Comparison of ENCODE assay signal across 2 cellular contexts in the genomic region with DNA sequence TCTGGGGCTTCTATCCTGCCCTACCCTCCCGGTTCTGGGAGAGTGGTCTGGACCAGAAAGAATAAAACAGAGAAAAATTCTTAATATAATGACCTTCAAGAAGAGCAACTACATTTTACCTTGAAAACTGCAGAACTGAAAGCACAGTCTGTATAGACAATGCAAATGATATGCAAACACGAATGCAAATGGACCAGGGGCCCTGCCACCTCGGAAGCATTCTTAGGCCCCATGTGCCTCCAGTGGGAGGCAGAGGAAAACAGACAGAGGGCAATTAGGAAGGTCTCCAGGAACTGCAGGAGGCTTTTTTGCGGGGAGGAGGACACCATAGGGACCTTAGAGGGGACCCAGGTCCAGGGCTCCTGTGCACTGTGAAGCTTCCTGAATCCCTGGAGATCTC.
TF ChIP-seq lines count a peak whose summit lies in the region.

No MANE protein-coding gene starts in this region.

TF ChIP-seq in GM23338, 12 proteins besides CTCF, POLR2A, EP300 and RAD21:
- TF ChIP-seq POLR2AphosphoS5 (IDR thresholded peaks at IDR 0.05; ENCODE audit: low read depth): no peak

TF ChIP-seq in H1, 55 proteins besides CTCF, POLR2A, EP300 and RAD21:
- TF ChIP-seq TAF1 (IDR thresholded peaks at IDR 0.05; ENCODE audit: low read depth, low read length): no peak
- no peak for TF ChIP-seq RXRA (IDR thresholded peaks at IDR 0.05; ENCODE audit: insufficient read depth, low read depth, low read length)
- TF ChIP-seq GTF2F1 (IDR thresholded peaks at IDR 0.05; ENCODE audit: borderline replicate concordance, low read depth, low read length): no peak
- no peak for TF ChIP-seq EZH2 (IDR thresholded peaks at IDR 0.05; ENCODE audit: low read depth, low read length, severe bottlenecking)
- no peak for TF ChIP-seq BACH1 (IDR thresholded peaks at IDR 0.05; ENCODE audit: low read length)
- TF ChIP-seq SP4 (IDR thresholded peaks at IDR 0.05; ENCODE audit: low read length): no peak
- TF ChIP-seq MAFK (IDR thresholded peaks at IDR 0.05; ENCODE audit: low read depth, low read length): no peak
- no peak for TF ChIP-seq TEAD4 (IDR thresholded peaks at IDR 0.05; ENCODE audit: low read depth, low read length)
- no peak for TF ChIP-seq ATF2 (IDR thresholded peaks at IDR 0.05; ENCODE audit: low read length)
- no peak for TF ChIP-seq CBX8 (IDR thresholded peaks at IDR 0.05; ENCODE audit: borderline replicate concordance, low read depth, low read length)
- no peak for TF ChIP-seq SIX5 (IDR thresholded peaks at IDR 0.05; ENCODE audit: low read depth, low read length)
- TF ChIP-seq SIRT6 (IDR thresholded peaks at IDR 0.05; ENCODE audit: low read length): no peak
- TF ChIP-seq BCL11A (IDR thresholded peaks at IDR 0.05; ENCODE audit: low read depth in 2 of 2, low read length in 2 of 2): no peak
- TF ChIP-seq NANOG (IDR thresholded peaks at IDR 0.05; ENCODE audit: insufficient read depth, low read depth, low read length, poor library complexity, severe bottlenecking): no peak
- no peak for TF ChIP-seq BRCA1 (IDR thresholded peaks at IDR 0.05; ENCODE audit: low read depth, low read length)
- TF ChIP-seq, protein P1, sequence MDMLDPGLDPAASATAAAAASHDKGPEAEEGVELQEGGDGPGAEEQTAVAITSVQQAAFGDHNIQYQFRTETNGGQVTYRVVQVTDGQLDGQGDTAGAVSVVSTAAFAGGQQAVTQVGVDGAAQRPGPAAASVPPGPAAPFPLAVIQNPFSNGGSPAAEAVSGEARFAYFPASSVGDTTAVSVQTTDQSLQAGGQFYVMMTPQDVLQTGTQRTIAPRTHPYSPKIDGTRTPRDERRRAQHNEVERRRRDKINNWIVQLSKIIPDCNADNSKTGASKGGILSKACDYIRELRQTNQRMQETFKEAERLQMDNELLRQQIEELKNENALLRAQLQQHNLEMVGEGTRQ (IDR thresholded peaks at IDR 0.05; ENCODE audit: low read length): no peak
